In genomic region chr9:112361602-112362001, GRCh38 we compare ENCODE assay signal across 8 cellular contexts. TPM values are rescaled to one million over a fixed set of nuclear protein-coding genes. Genes with fewer than 3 reads are reported as not detected.
A peak's percentile ranks its signal among the peaks of the same experiment; 100 is the strongest.
DNase-seq lines count a peak whose midpoint lies in the region; ATAC-seq, FAIRE-seq and TF ChIP-seq lines count a peak whose summit lies in the region.

No MANE protein-coding gene starts in this region.

- in situ Hi-C loops in K562 (cut with MboI) = loop anchor here (5.0 kb wide), 1 partner anchor 599 kb away; no protein-coding TSS in a partner anchor

- H3K9me1 ChIP-seq in K562 (ENCODE audit: control insufficient read depth, insufficient read depth, low read length) = no peaks in the 10 kb centered on the region

- peaks cover 6% of the 10 kb centered on the region for H3K27me3 Mint-ChIP-seq in activated CD8-positive, alpha-beta memory T cell treated with anti-CD3 and anti-CD28 coated beads, Interleukin-2, amount 10 ng/mL, durations not matched to agents 7 days and 5 days

- peak; percentile 84 for FAIRE-seq in K562 (lab: Jason Lieb, UNC)

- no peaks in the 10 kb centered on the region for H3K79me2 ChIP-seq in K562 (ENCODE audit: control insufficient read depth, insufficient read depth, low read length)

- H3K4me3 Mint-ChIP-seq in activated CD8-positive, alpha-beta memory T cell treated with anti-CD3 and anti-CD28 coated beads, Interleukin-2, amount 10 ng/mL, durations not matched to agents 7 days and 5 days = no peak overlapping the region

- H3K4me3 ChIP-seq in K562 = no peak overlapping the region

- H3K4me2 ChIP-seq in K562 (ENCODE audit: insufficient read depth, low read length) = no peak overlapping the region

- POLR2A ChIA-PET in K562 (lab: Yijun Ruan, JAX) = no interaction called here

- H3K27ac Mint-ChIP-seq in activated CD8-positive, alpha-beta memory T cell treated with anti-CD3 and anti-CD28 coated beads, Interleukin-2, amount 10 ng/mL, durations not matched to agents 7 days and 5 days = no peak overlapping the region

- peak; percentile 68 to 88 for TF ChIP-seq RAD21 in K562 (CRISPR knock-in tag; conservative IDR thresholded peaks at IDR 0.05 in 1 of 2, IDR thresholded peaks at IDR 0.05 in 1 of 2)

- BruUV-seq in K562 (replicated peaks; lab: Mats Ljungman, UMichigan) = no TSS peak

- no peaks in the 10 kb centered on the region for H3K9me3 Mint-ChIP-seq in activated CD8-positive, alpha-beta memory T cell treated with anti-CD3 and anti-CD28 coated beads, Interleukin-2, amount 10 ng/mL, durations not matched to agents 7 days and 5 days (ENCODE audit: low read depth)

- no peaks in the 10 kb centered on the region for H3K9me3 ChIP-seq in K562 (replicated peaks; ENCODE audit: control insufficient read depth, insufficient read depth, low read depth, low read length)

- peak; percentile 34 to 72 (median 36); a peak in 3 of 6 replicates for TF ChIP-seq CTCF in K562 (IDR thresholded peaks at IDR 0.05 in 2 of 3, conservative IDR thresholded peaks at IDR 0.05 in 1 of 3; ENCODE audit: insufficient read depth in 2 of 3, low read depth in 1 of 3, low read length in 3 of 3)

- DNase-seq in activated CD8-positive, alpha-beta memory T cell treated with anti-CD3 and anti-CD28 coated beads, Interleukin-2, amount 10 ng/mL, durations not matched to agents 7 days and 5 days = no peak
- no peak for DNase-seq in activated CD8-positive, alpha-beta memory T cell treated with anti-CD3 and anti-CD28 coated beads, Interleukin-2, amount 50 U/mL, for 48 hours
- DNase-seq in NCI-H2171 treated with DMSO at 0.1 percent for 48 hours (lab: John Stamatoyannopoulos, UW) (peak; percentile 36), K562 (ENCODE audit: extremely low read depth in 1 of 4, low spot score in 3 of 4) (peak in 2 of 4 experiments; percentile 18 to 59), left colon (no peak), COLO829 (ENCODE audit: low spot score) (no peak)

- H3K36me3 Mint-ChIP-seq in activated CD8-positive, alpha-beta memory T cell treated with anti-CD3 and anti-CD28 coated beads, Interleukin-2, amount 10 ng/mL, durations not matched to agents 7 days and 5 days = peaks cover 3% of the 10 kb centered on the region

- TF ChIP-seq EP300 in K562 (IDR thresholded peaks at IDR 0.05; ENCODE audit: low read length) = no peak

- 18% methylated on average over 4 of the region's 4 CpGs for WGBS in K562 (ENCODE audit: insufficient coverage, low coverage, missing lambda C conversion rate)

- no peak for TF ChIP-seq POLR2A in K562 (conservative IDR thresholded peaks at IDR 0.05)

- H2AFZ ChIP-seq in K562 (ENCODE audit: low read depth, low read length) = peak overlapping the region; percentile 22; the same call in 1 of the 2 replicates

- no peaks in the 10 kb centered on the region for H3K4me1 ChIP-seq in K562 (replicated peaks in 1 of 2; ENCODE audit: control insufficient read depth in 2 of 2, insufficient read depth in 2 of 2, low read length in 2 of 2)

- no peak overlapping the region for H3K27ac ChIP-seq in K562 (ENCODE audit: extremely low read depth, low read depth, low read length)

- no peaks in the 10 kb centered on the region for H3K27me3 ChIP-seq in K562 (ENCODE audit: control insufficient read depth in 2 of 2, insufficient read depth in 2 of 2, low read length in 2 of 2)

- no peaks in the 10 kb centered on the region for H4K20me1 ChIP-seq in K562 (replicated peaks; ENCODE audit: control insufficient read depth, insufficient read depth, low read length)

- ATAC-seq in activated CD8-positive, alpha-beta memory T cell treated with anti-CD3 and anti-CD28 coated beads, Interleukin-2, amount 10 ng/mL, durations not matched to agents 7 days and 5 days = peak; percentile 49
- ATAC-seq in K562 = peak; percentile 80
- ATAC-seq in left colon = peak; percentile 63
- no peak for ATAC-seq in GM19452 (IDR thresholded peaks at IDR 0.05; ENCODE audit: unreplicated experiment)
- no peak for ATAC-seq in GM21529 (IDR thresholded peaks at IDR 0.05; ENCODE audit: unreplicated experiment)

- H3K36me3 ChIP-seq in K562 (ENCODE audit: control insufficient read depth, insufficient read depth, low read length) = no peaks in the 10 kb centered on the region

- intact Hi-C loops in K562 (cut with micrococcal nuclease) = loop anchor here (1.0 to 10.0 kb wide), 4 partner anchors 267 to 601 kb away; no protein-coding TSS in a partner anchor
- intact Hi-C loops in left colon (cut with DNase I, micrococcal nuclease) = loop anchor here in 1 of 2 donors (10.0 kb wide), 1 partner anchor 267 kb away; no protein-coding TSS in a partner anchor

- H3K9ac ChIP-seq in K562 (ENCODE audit: insufficient read depth in 1 of 2, low read depth in 2 of 2, low read length in 2 of 2) = no peak overlapping the region

- CTCF ChIA-PET in activated CD8-positive, alpha-beta memory T cell treated with anti-CD3 and anti-CD28 coated beads, Interleukin-2, amount 10 ng/mL, durations not matched to agents 7 days and 5 days (lab: Charles Lee) = interaction anchor here (0.7 to 4.6 kb wide), 21 partner anchors 10 to 763 kb away, joined by 3 to 61 read pairs (median 5); partner anchors contain the start of gene HSDL2
- CTCF ChIA-PET in K562 (lab: Yijun Ruan, JAX; ENCODE audit: low intra/inter-chr PET ratio) = interaction anchor here (0.9 to 2.6 kb wide), 6 partner anchors 27 to 601 kb away, joined by 3 to 26 read pairs (median 5); no protein-coding TSS in a partner anchor

- peaks cover 7% of the 10 kb centered on the region for H3K4me1 Mint-ChIP-seq in activated CD8-positive, alpha-beta memory T cell treated with anti-CD3 and anti-CD28 coated beads, Interleukin-2, amount 10 ng/mL, durations not matched to agents 7 days and 5 days

TF ChIP-seq in K562, 482 proteins besides CTCF, POLR2A, EP300 and RAD21 (continues in another document):
- TF ChIP-seq E2F3 (CRISPR knock-in tag; IDR thresholded peaks at IDR 0.05) (no peak), ZNF3 (CRISPR knock-in tag; IDR thresholded peaks at IDR 0.05) (no peak), PURB (CRISPR knock-in tag; IDR thresholded peaks at IDR 0.05; ENCODE audit: low read depth) (no peak), EP400 (IDR thresholded peaks at IDR 0.05) (peak; percentile 16; the same call in 1 of the 2 replicates)

RNA-seq across cellular contexts. Expression of gene HSDL2, which starts 18.3 kb away (rescaled TPM):
- total RNA-seq in activated CD8-positive, alpha-beta memory T cell treated with anti-CD3 and anti-CD28 coated beads, Interleukin-2, amount 10 ng/mL, durations not matched to agents 7 days and 5 days = 10 to 100 TPM; 18.2 to 19.3 TPM
- 17.0 and 29.9 TPM in 2 replicates for total RNA-seq in K562 (2011; cell fraction: chromatin; rRNA removed; ENCODE audit: low replicate concordance)
- 11.0 and 12.2 TPM in 2 replicates for total RNA-seq in K562 (2011; cell fraction: nucleolus; rRNA removed)
- total RNA-seq in K562 (2011; cell fraction: nucleoplasm; rRNA removed) = 15.3 and 17.0 TPM in 2 replicates
- total RNA-seq in K562 (2014; rRNA removed) (22.8 and 23.1 TPM in 2 replicates), K562 (2014; rRNA removed; fragmentation: Illumina TruSeq; extraction: Trizol) (43.4 and 46.3 TPM in 2 replicates), K562 (2015; rRNA removed; fragmentation: Illumina TruSeq; extraction: Trizol) (37.6 and 40.3 TPM in 2 replicates), K562 (2021) (28.8 and 29.7 TPM in 2 replicates), left colon (10 to 100 TPM; 41.1 to 54.4 TPM)
- polyA plus RNA-seq in K562 (2011; rRNA removed) (64.8 and 74.1 TPM in 2 replicates), K562 (2014; fragmentation: Illumina TruSeq; extraction: Trizol) (33.3 and 37.4 TPM in 2 replicates), K562 (2014; fragmentation: Nextera tagmentation; extraction: Ambion mirVana) (10 to 100 TPM; 32.7 to 35.6 TPM), K562 (2014; rRNA removed) (23.1 and 24.6 TPM in 2 replicates)
- polyA plus RNA-seq in K562 (2011; cell fraction: cytosol; rRNA removed) = 11.2 and 23.1 TPM in 2 replicates
- polyA plus RNA-seq in K562 (2011; cell fraction: nucleus; rRNA removed) = 7.7 and 15.4 TPM in 2 replicates
- polyA plus RNA-seq in K562 (2012) = 29.3 and 34.5 TPM in 2 replicates
- polyA minus RNA-seq in K562 (2011; rRNA and poly(A)+ RNA removed) = 98.5 and 105 TPM in 2 replicates
- 31.7 and 40.8 TPM in 2 replicates for polyA minus RNA-seq in K562 (2011; cell fraction: cytosol; rRNA and poly(A)+ RNA removed)
- 7.9 and 16.2 TPM in 2 replicates for polyA minus RNA-seq in K562 (2011; cell fraction: nucleus; rRNA and poly(A)+ RNA removed)

RNA-seq across cellular contexts. Expression of gene PTBP3, which starts 28.2 kb away (rescaled TPM):
- 100 to 1,000 TPM; 152 to 186 TPM for total RNA-seq in activated CD8-positive, alpha-beta memory T cell treated with anti-CD3 and anti-CD28 coated beads, Interleukin-2, amount 10 ng/mL, durations not matched to agents 7 days and 5 days
- total RNA-seq in K562 (2011; cell fraction: chromatin; rRNA removed; ENCODE audit: low replicate concordance) = 83.3 and 94.4 TPM in 2 replicates
- 15.2 and 20.9 TPM in 2 replicates for total RNA-seq in K562 (2011; cell fraction: nucleolus; rRNA removed)
- total RNA-seq in K562 (2011; cell fraction: nucleoplasm; rRNA removed) = 43.6 and 84.2 TPM in 2 replicates
- total RNA-seq in K562 (2014; rRNA removed) = 36.9 and 44.4 TPM in 2 replicates
- total RNA-seq in K562 (2014; rRNA removed; fragmentation: Illumina TruSeq; extraction: Trizol) = 83.5 and 93.8 TPM in 2 replicates
- total RNA-seq in K562 (2015; rRNA removed; fragmentation: Illumina TruSeq; extraction: Trizol) = 71.3 and 77.1 TPM in 2 replicates
- total RNA-seq in K562 (2021) = 109 and 116 TPM in 2 replicates
- 132 and 151 TPM in 2 replicates for polyA plus RNA-seq in K562 (2011; rRNA removed)
- 122 and 173 TPM in 2 replicates for polyA plus RNA-seq in K562 (2011; cell fraction: cytosol; rRNA removed)
- polyA plus RNA-seq in K562 (2011; cell fraction: nucleus; rRNA removed) = 54.8 and 78.5 TPM in 2 replicates
- 34.5 and 35.0 TPM in 2 replicates for polyA plus RNA-seq in K562 (2012)
- 60.3 and 68.0 TPM in 2 replicates for polyA plus RNA-seq in K562 (2014; fragmentation: Illumina TruSeq; extraction: Trizol)
- 10 to 100 TPM; 22.4 to 26.7 TPM for polyA plus RNA-seq in K562 (2014; fragmentation: Nextera tagmentation; extraction: Ambion mirVana)
- polyA plus RNA-seq in K562 (2014; rRNA removed) = 42.0 and 45.5 TPM in 2 replicates
- 252 and 271 TPM in 2 replicates for polyA minus RNA-seq in K562 (2011; rRNA and poly(A)+ RNA removed)
- 85.2 and 87.1 TPM in 2 replicates for polyA minus RNA-seq in K562 (2011; cell fraction: cytosol; rRNA and poly(A)+ RNA removed)
- 22.9 and 43.9 TPM in 2 replicates for polyA minus RNA-seq in K562 (2011; cell fraction: nucleus; rRNA and poly(A)+ RNA removed)
- total RNA-seq in left colon = 100 to 1,000 TPM; 117 to 126 TPM

Comparison
In these comparisons a context has a peak if more than half of its experiments do, and no peak if none do; other contexts are left out.
1. ATAC-seq: peak in activated CD8-positive, alpha-beta memory T cell treated with anti-CD3 and anti-CD28 coated beads, Interleukin-2, amount 10 ng/mL, durations not matched to agents 7 days and 5 days (single experiment), K562 (single experiment) and left colon (single experiment); none in GM19452 (single experiment) and GM21529 (single experiment).